In the genomic region with DNA sequence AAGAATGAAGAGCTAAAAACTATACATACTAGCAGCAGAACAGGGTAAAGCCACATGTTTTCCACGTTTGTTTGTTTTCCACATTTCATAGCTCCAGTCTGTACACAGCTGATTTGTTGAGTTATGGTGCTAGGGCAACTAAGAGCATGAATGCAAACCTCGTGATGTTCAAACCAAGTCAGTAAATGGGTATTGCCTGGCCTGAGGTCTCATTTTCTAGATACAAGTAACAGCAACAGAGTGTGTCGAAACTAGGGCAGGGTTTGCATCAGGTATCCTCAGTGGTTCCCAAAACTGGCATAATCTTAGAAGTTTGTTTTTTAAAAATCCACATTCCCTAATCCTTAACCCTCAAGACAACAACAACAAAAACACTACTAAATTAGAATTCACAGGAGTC, we compare ENCODE assay signal across 23 cellular contexts.
DNase-seq lines count a peak whose midpoint lies in the region; ATAC-seq and TF ChIP-seq lines count a peak whose summit lies in the region.
"Had no signal": no experiment of that assay in that cellular context is flagged by ENCODE, and none has a peak within 500 bp of the region (broad histone marks: within the 10 kb centered on the region; RNA-seq: fewer than 3 reads in every experiment).

No MANE protein-coding gene starts in this region.

- H3K27me3 ChIP-seq in heart left ventricle, result no peaks in the 10 kb centered on the region
- H3K27me3 ChIP-seq: adrenal gland, gastroesophageal sphincter had no signal

- H3K4me3 ChIP-seq in AG10803 (ENCODE audit: low read length) (no peak overlapping the region), heart left ventricle (no peak overlapping the region)
- H3K4me3 ChIP-seq: adrenal gland, gastroesophageal sphincter had no signal

- H3K36me3 ChIP-seq in heart left ventricle, result peaks cover 0 to 4% (median 0%) of the 10 kb centered on the region in 9 donors
- H3K36me3 ChIP-seq: adrenal gland, gastroesophageal sphincter had no signal

- peak; percentile 53 for DNase-seq in AG10803 (ENCODE audit: low read depth)
- no peak for DNase-seq in WTC11 (ENCODE audit: low spot score)
- peak; percentile 55 for DNase-seq in iris pigment epithelial cell (ENCODE audit: low read depth)
- peak; percentile 65 for DNase-seq in renal cortical epithelial cell (ENCODE audit: low read depth)
- DNase-seq in stimulated activated naive CD8-positive, alpha-beta T cell treated with anti-CD3 and anti-CD28 coated beads, Interleukin-15, amount 100 ng/mL, for 72 hours, result no peak
- DNase-seq in heart left ventricle, result no peak
- no peak for DNase-seq in NCI-H2227 (lab: John Stamatoyannopoulos, UW; ENCODE audit: unreplicated experiment)
- no peak for DNase-seq in effector CD4-positive, alpha-beta T cell
- DNase-seq: activated CD4-positive, alpha-beta T cell treated with anti-CD3 and anti-CD28 coated beads, Interleukin-2, amount 10 ng/mL, durations not matched to agents 24 days and 14 days; activated CD8-positive, alpha-beta memory T cell treated with anti-CD3 and anti-CD28 coated beads, Interleukin-2, amount 10 ng/mL, durations not matched to agents 7 days and 5 days; activated effector memory CD4-positive, alpha-beta T cell treated with anti-CD3 and anti-CD28 coated beads, Interleukin-2, amount 50 U/mL, for 16 hours; adrenal gland; CD4-positive, CD25-positive, alpha-beta regulatory T cell; DMS53; MM.1S; NCI-H2171; posterior cingulate gyrus; stimulated activated CD4-positive, alpha-beta T cell treated with anti-CD3 and anti-CD28 coated beads, Interleukin-4, amount 100 ng/mL, for 1 hour; stimulated activated naive CD8-positive, alpha-beta T cell treated with anti-CD3 and anti-CD28 coated beads, Interleukin-15, Interleukin-2, amounts not matched to agents 100 U/mL and 50 U/mL, for 24 hours had no signal

- H3K4me1 ChIP-seq in heart left ventricle, result peaks cover 0 to 56% (median 16%) of the 10 kb centered on the region in 12 donors

- no peak overlapping the region for H3K4me3 Mint-ChIP-seq in WTC11
- H3K4me3 Mint-ChIP-seq in stimulated activated naive CD8-positive, alpha-beta T cell treated with anti-CD3 and anti-CD28 coated beads, Interleukin-15, amount 100 ng/mL, for 72 hours, result no peak overlapping the region
- H3K4me3 Mint-ChIP-seq: activated CD4-positive, alpha-beta T cell treated with anti-CD3 and anti-CD28 coated beads, Interleukin-2, amount 10 ng/mL, durations not matched to agents 24 days and 14 days; activated CD8-positive, alpha-beta memory T cell treated with anti-CD3 and anti-CD28 coated beads, Interleukin-2, amount 10 ng/mL, durations not matched to agents 7 days and 5 days; CD4-positive, CD25-positive, alpha-beta regulatory T cell had no signal

- ATAC-seq in WTC11, result no peak
- ATAC-seq in stimulated activated naive CD8-positive, alpha-beta T cell treated with anti-CD3 and anti-CD28 coated beads, Interleukin-15, amount 100 ng/mL, for 72 hours, result no peak
- no peak for ATAC-seq in heart left ventricle
- ATAC-seq: activated CD8-positive, alpha-beta memory T cell treated with anti-CD3 and anti-CD28 coated beads, Interleukin-2, amount 10 ng/mL, durations not matched to agents 7 days and 5 days; gastroesophageal sphincter; natural killer cell treated with Interleukin-12 subunit alpha and Interleukin-12 subunit beta and Interleukin-15 and Interleukin-18, amount 100 ng/mL, for 72 hours; Right ventricle myocardium inferior had no signal

- WGBS in heart left ventricle, 4 donors, result 41 to 64% (median 54%) methylated on average over 3 of the region's 3 CpGs

- no peaks in the 10 kb centered on the region for H3K27me3 Mint-ChIP-seq in WTC11 (ENCODE audit: low read depth)
- no peaks in the 10 kb centered on the region for H3K27me3 Mint-ChIP-seq in stimulated activated naive CD8-positive, alpha-beta T cell treated with anti-CD3 and anti-CD28 coated beads, Interleukin-15, amount 100 ng/mL, for 72 hours
- H3K27me3 Mint-ChIP-seq: activated CD4-positive, alpha-beta T cell treated with anti-CD3 and anti-CD28 coated beads, Interleukin-2, amount 10 ng/mL, durations not matched to agents 24 days and 14 days; activated CD8-positive, alpha-beta memory T cell treated with anti-CD3 and anti-CD28 coated beads, Interleukin-2, amount 10 ng/mL, durations not matched to agents 7 days and 5 days; CD4-positive, CD25-positive, alpha-beta regulatory T cell; natural killer cell treated with Interleukin-12 subunit alpha and Interleukin-12 subunit beta and Interleukin-15 and Interleukin-18, amount 100 ng/mL, for 72 hours had no signal

- peaks cover 20% of the 10 kb centered on the region for H3K4me1 Mint-ChIP-seq in WTC11
- peaks cover 40% of the 10 kb centered on the region for H3K4me1 Mint-ChIP-seq in stimulated activated naive CD8-positive, alpha-beta T cell treated with anti-CD3 and anti-CD28 coated beads, Interleukin-15, amount 100 ng/mL, for 72 hours

- no peak for TF ChIP-seq POLR2A in heart left ventricle (IDR thresholded peaks at IDR 0.05)

- peaks cover 0 to 4% (median 0%) of the 10 kb centered on the region in 12 donors for H3K9me3 ChIP-seq in heart left ventricle
- H3K9me3 ChIP-seq: adrenal gland, gastroesophageal sphincter had no signal

- H3K36me3 Mint-ChIP-seq in WTC11, result peaks cover 21% of the 10 kb centered on the region
- H3K36me3 Mint-ChIP-seq: natural killer cell treated with Interleukin-12 subunit alpha and Interleukin-12 subunit beta and Interleukin-15 and Interleukin-18, amount 100 ng/mL, for 72 hours had no signal

- peaks cover 16% of the 10 kb centered on the region for H3K9me3 Mint-ChIP-seq in WTC11
- H3K9me3 Mint-ChIP-seq in stimulated activated naive CD8-positive, alpha-beta T cell treated with anti-CD3 and anti-CD28 coated beads, Interleukin-15, amount 100 ng/mL, for 72 hours, result no peaks in the 10 kb centered on the region
- H3K9me3 Mint-ChIP-seq: activated CD4-positive, alpha-beta T cell treated with anti-CD3 and anti-CD28 coated beads, Interleukin-2, amount 10 ng/mL, durations not matched to agents 24 days and 14 days; natural killer cell treated with Interleukin-12 subunit alpha and Interleukin-12 subunit beta and Interleukin-15 and Interleukin-18, amount 100 ng/mL, for 72 hours had no signal

- H3K27ac ChIP-seq in heart left ventricle, result peak overlapping the region in 1 of 12 donors; percentile 85
- H3K27ac ChIP-seq: epithelial cell of prostate had no signal

- H3K27ac Mint-ChIP-seq in WTC11, result peak overlapping the region; percentile 23; the same call in 1 of the 2 replicates
- H3K27ac Mint-ChIP-seq in stimulated activated naive CD8-positive, alpha-beta T cell treated with anti-CD3 and anti-CD28 coated beads, Interleukin-15, amount 100 ng/mL, for 72 hours, result no peak overlapping the region
- H3K27ac Mint-ChIP-seq: activated CD4-positive, alpha-beta T cell treated with anti-CD3 and anti-CD28 coated beads, Interleukin-2, amount 10 ng/mL, durations not matched to agents 24 days and 14 days; activated CD8-positive, alpha-beta memory T cell treated with anti-CD3 and anti-CD28 coated beads, Interleukin-2, amount 10 ng/mL, durations not matched to agents 7 days and 5 days had no signal

- intact Hi-C loops in heart left ventricle (cut with DNase I), result loop anchor here in 1 of 10 donors (10.0 kb wide), 1 partner anchor 54 kb away; no protein-coding TSS in a partner anchor

- POLR2A ChIA-PET in WTC11 (lab: Charles Lee), result no interaction called here

- TF ChIP-seq CTCF in AG10803 (conservative IDR thresholded peaks at IDR 0.05; ENCODE audit: low read length), result no peak
- TF ChIP-seq CTCF in WTC11 (IDR thresholded peaks at IDR 0.05), result no peak
- TF ChIP-seq CTCF in heart left ventricle (IDR thresholded peaks at IDR 0.05), result no peak

- CTCF ChIA-PET in WTC11 (lab: Charles Lee), result interaction anchor here (0.6 to 0.9 kb wide), 2 partner anchors 20 to 346 kb away, joined by 3 to 5 read pairs; no protein-coding TSS in a partner anchor

TF ChIP-seq in WTC11, 78 proteins besides CTCF, POLR2A, EP300 and RAD21 (continues in another document):
- TF ChIP-seq PRDM15 (CRISPR knock-in tag; IDR thresholded peaks at IDR 0.05) (no peak), NR2C2 (CRISPR knock-in tag; IDR thresholded peaks at IDR 0.05) (no peak), JUN (CRISPR knock-in tag; IDR thresholded peaks at IDR 0.05) (no peak), KAT7 (CRISPR knock-in tag; IDR thresholded peaks at IDR 0.05; ENCODE audit: borderline replicate concordance) (no peak), GRHL2 (CRISPR knock-in tag; IDR thresholded peaks at IDR 0.05; ENCODE audit: insufficient replicate concordance, severe bottlenecking) (no peak)

Comparison
In these comparisons a context has a peak if more than half of its experiments do, and no peak if none do; other contexts are left out.
1. DNase-seq: peak in AG10803 (single experiment), iris pigment epithelial cell (single experiment) and renal cortical epithelial cell (single experiment); none in WTC11 (single experiment), stimulated activated naive CD8-positive, alpha-beta T cell treated with anti-CD3 and anti-CD28 coated beads, Interleukin-15, amount 100 ng/mL, for 72 hours (0 of 2), heart left ventricle (0 of 5), NCI-H2227 (single experiment) and effector CD4-positive, alpha-beta T cell (single experiment).